ENCODE assay signal across 1 cellular context in genomic region chr1:119725626-119726025, GRCh38.
TF ChIP-seq lines count a peak whose summit lies in the region.

No MANE protein-coding gene starts in this region.

TF ChIP-seq in GM23338, 12 proteins besides CTCF, POLR2A, EP300 and RAD21:
- TF ChIP-seq STAT1 (IDR thresholded peaks at IDR 0.05; ENCODE audit: unreplicated experiment), result no peak
- no peak for TF ChIP-seq EZH2 (IDR thresholded peaks at IDR 0.05; ENCODE audit: low read depth, unreplicated experiment)
- no peak for TF ChIP-seq ZNF114 (CRISPR knock-in tag; IDR thresholded peaks at IDR 0.05)
- no peak for TF ChIP-seq REST (IDR thresholded peaks at IDR 0.05; ENCODE audit: unreplicated experiment)
- TF ChIP-seq ETS1 (IDR thresholded peaks at IDR 0.05), result no peak
- no peak for TF ChIP-seq EZH2phosphoT487 (IDR thresholded peaks at IDR 0.05; ENCODE audit: unreplicated experiment)
- no peak for TF ChIP-seq ZNF462 (CRISPR knock-in tag; IDR thresholded peaks at IDR 0.05)
- no peak for TF ChIP-seq CREB1 (CRISPR knock-in tag; IDR thresholded peaks at IDR 0.05; ENCODE audit: low read depth)
- TF ChIP-seq NANOG (IDR thresholded peaks at IDR 0.05; ENCODE audit: borderline replicate concordance), result no peak
- TF ChIP-seq ZNF331 (CRISPR knock-in tag; IDR thresholded peaks at IDR 0.05; ENCODE audit: low read depth), result no peak
- no peak for TF ChIP-seq JUNB (IDR thresholded peaks at IDR 0.05; ENCODE audit: unreplicated experiment)
- TF ChIP-seq POLR2AphosphoS5 (IDR thresholded peaks at IDR 0.05; ENCODE audit: low read depth), result no peak
